Comparison of ENCODE assay signal across 11 cellular contexts in the genomic region with DNA sequence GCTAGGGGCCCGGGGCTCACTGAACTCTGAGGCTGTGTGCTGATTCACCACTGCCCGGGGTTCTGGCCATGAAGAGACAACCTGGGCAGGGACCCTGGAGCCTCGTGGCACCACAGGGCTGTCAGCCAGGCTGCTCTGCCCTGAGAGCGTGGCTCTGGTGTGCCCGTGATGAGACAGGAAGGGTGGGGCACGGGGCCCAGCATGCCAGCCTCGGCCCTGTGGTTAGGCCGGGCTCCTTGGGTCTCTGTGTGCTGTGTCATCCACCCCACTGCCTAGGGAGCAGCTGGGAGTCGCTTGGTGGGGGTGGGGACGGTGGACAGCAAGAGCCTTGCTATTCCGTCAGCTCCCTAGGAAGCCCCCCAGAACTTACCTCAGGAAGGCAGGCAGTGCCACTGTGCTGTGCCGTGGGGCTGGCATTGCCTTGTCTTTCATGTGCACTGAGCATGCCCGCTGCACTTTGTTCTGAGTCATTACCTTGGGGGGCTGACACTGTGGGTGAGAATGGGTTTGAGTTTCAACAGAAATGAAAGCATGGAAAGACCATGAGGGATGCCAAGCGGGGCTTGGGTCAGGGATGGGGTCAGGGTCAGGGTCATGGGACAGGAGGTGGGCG. TPM values are rescaled to one million over a fixed set of nuclear protein-coding genes. Genes with fewer than 3 reads are reported as not detected.
DNase-seq lines count a peak whose midpoint lies in the region; ATAC-seq, FAIRE-seq and TF ChIP-seq lines count a peak whose summit lies in the region.
"Had no signal": no experiment of that assay in that cellular context is flagged by ENCODE, and none has a peak within 500 bp of the region (broad histone marks: within the 10 kb centered on the region; RNA-seq: fewer than 3 reads in every experiment).

No MANE protein-coding gene starts in this region.

- no peak for FAIRE-seq in frontal cortex (lab: Jason Lieb, UNC)

- peaks cover 24% of the 10 kb centered on the region for H3K4me1 Mint-ChIP-seq in CD4-positive, alpha-beta T cell (ENCODE audit: low read depth)
- peaks cover 15% of the 10 kb centered on the region for H3K4me1 Mint-ChIP-seq in activated naive CD8-positive, alpha-beta T cell (ENCODE audit: low read depth)
- H3K4me1 Mint-ChIP-seq in naive B cell, result peaks cover 6 to 10% (median 7%) of the 10 kb centered on the region in 3 donors

- H3K9me3 Mint-ChIP-seq in CD4-positive, alpha-beta T cell, result no peaks in the 10 kb centered on the region
- H3K9me3 Mint-ChIP-seq in activated naive CD8-positive, alpha-beta T cell (ENCODE audit: low read depth), result no peaks in the 10 kb centered on the region
- no peaks in the 10 kb centered on the region for H3K9me3 Mint-ChIP-seq in naive B cell
- H3K9me3 Mint-ChIP-seq: type B pancreatic cell had no signal

- H3K27ac ChIP-seq in CD4-positive, alpha-beta T cell (ENCODE audit: low read depth, low read length), result peak overlapping the region; percentile 45

- H3K27ac Mint-ChIP-seq in CD4-positive, alpha-beta T cell, result peak overlapping the region; percentile 71
- H3K27ac Mint-ChIP-seq in activated naive CD8-positive, alpha-beta T cell, result peak overlapping the region; percentile 79
- H3K27ac Mint-ChIP-seq in naive B cell, result peak overlapping the region in 4 of 6 donors; percentile 66 to 91 (median 76)
- H3K27ac Mint-ChIP-seq: type B pancreatic cell had no signal

- TF ChIP-seq CTCF in CD4-positive, alpha-beta T cell (IDR thresholded peaks at IDR 0.05), result no peak

- CTCF ChIA-PET in CD4-positive, alpha-beta T cell (lab: Charles Lee), result no interaction called here

- H3K36me3 Mint-ChIP-seq in CD4-positive, alpha-beta T cell (ENCODE audit: low read depth), result peaks cover 19% of the 10 kb centered on the region
- no peaks in the 10 kb centered on the region for H3K36me3 Mint-ChIP-seq in activated naive CD8-positive, alpha-beta T cell
- peaks cover 0 to 18% of the 10 kb centered on the region in 2 donors for H3K36me3 Mint-ChIP-seq in naive B cell

- no peaks in the 10 kb centered on the region for H3K9me3 ChIP-seq in CD4-positive, alpha-beta T cell (ENCODE audit: control insufficient read depth, low read length)

- peak; percentile 86 for ATAC-seq in CD4-positive, alpha-beta T cell (ENCODE audit: poor library complexity)
- ATAC-seq in naive B cell (ENCODE audit: low read depth in 2 of 2) (no peak), GM18868 (IDR thresholded peaks at IDR 0.05; ENCODE audit: unreplicated experiment) (no peak)
- ATAC-seq: sciatic nerve had no signal

- DNase-seq in CD4-positive, alpha-beta T cell, result peak in 5 of 10 experiments; percentile 12 to 24 (median 19)
- peak in 71 of 76 experiments; percentile 21 to 85 (median 69) for DNase-seq in HUDEP-2 (lab: John Stamatoyannopoulos, UW; ENCODE audit: unreplicated experiment in 76 of 76)
- DNase-seq in naive B cell, result no peak
- DNase-seq in GDM1 (lab: John Stamatoyannopoulos, UW), result no peak
- DNase-seq in frontal cortex (ENCODE audit: low spot score in 2 of 2), result no peak
- DNase-seq in NCI-H2171 treated with DMSO at 0.1 percent for 48 hours (lab: John Stamatoyannopoulos, UW), result no peak
- DNase-seq: NCI-H510A treated with DMSO at 0.1 percent for 48 hours had no signal

- intact Hi-C loops in CD4-positive, alpha-beta T cell (cut with DNase I, micrococcal nuclease), result no loop called here

- no peaks in the 10 kb centered on the region for H3K27me3 ChIP-seq in CD4-positive, alpha-beta T cell (ENCODE audit: control insufficient read depth, insufficient read depth, low read length)

- no peak overlapping the region for H3K4me3 Mint-ChIP-seq in CD4-positive, alpha-beta T cell
- no peak overlapping the region for H3K4me3 Mint-ChIP-seq in activated naive CD8-positive, alpha-beta T cell
- no peak overlapping the region for H3K4me3 Mint-ChIP-seq in naive B cell
- H3K4me3 Mint-ChIP-seq: type B pancreatic cell had no signal

- POLR2A ChIA-PET in CD4-positive, alpha-beta T cell (lab: Charles Lee), result no interaction called here

- no peaks in the 10 kb centered on the region for H3K27me3 Mint-ChIP-seq in CD4-positive, alpha-beta T cell
- H3K27me3 Mint-ChIP-seq in activated naive CD8-positive, alpha-beta T cell, result no peaks in the 10 kb centered on the region
- H3K27me3 Mint-ChIP-seq in naive B cell, result no peaks in the 10 kb centered on the region
- H3K27me3 Mint-ChIP-seq: type B pancreatic cell had no signal

RNA-seq across cellular contexts. Expression of gene TPCN2, which starts 31.7 kb away (rescaled TPM):
- total RNA-seq in CD4-positive, alpha-beta T cell, result 10 to 100 TPM; 10.2 to 11.5 TPM
- polyA plus RNA-seq in naive B cell (ENCODE audit: low read depth in 6 of 6), result 10 to 100 TPM in 1 of 6 donors, 1 to 10 TPM in 5; 4.8 to 12.5 (median 6.9) TPM
- 6.1 TPM for total RNA-seq in frontal cortex

Comparison
In these comparisons a context has a peak if more than half of its experiments do, and no peak if none do; other contexts are left out.
1. DNase-seq: peak in HUDEP-2 (71 of 76); none in naive B cell (single experiment), GDM1 (single experiment), frontal cortex (0 of 2) and NCI-H2171 treated with DMSO at 0.1 percent for 48 hours (single experiment).
2. Peak in every context shown above with its lines, with median percentiles within 50 percentile points of each other: H3K27ac Mint-ChIP-seq.